In the genomic region with DNA sequence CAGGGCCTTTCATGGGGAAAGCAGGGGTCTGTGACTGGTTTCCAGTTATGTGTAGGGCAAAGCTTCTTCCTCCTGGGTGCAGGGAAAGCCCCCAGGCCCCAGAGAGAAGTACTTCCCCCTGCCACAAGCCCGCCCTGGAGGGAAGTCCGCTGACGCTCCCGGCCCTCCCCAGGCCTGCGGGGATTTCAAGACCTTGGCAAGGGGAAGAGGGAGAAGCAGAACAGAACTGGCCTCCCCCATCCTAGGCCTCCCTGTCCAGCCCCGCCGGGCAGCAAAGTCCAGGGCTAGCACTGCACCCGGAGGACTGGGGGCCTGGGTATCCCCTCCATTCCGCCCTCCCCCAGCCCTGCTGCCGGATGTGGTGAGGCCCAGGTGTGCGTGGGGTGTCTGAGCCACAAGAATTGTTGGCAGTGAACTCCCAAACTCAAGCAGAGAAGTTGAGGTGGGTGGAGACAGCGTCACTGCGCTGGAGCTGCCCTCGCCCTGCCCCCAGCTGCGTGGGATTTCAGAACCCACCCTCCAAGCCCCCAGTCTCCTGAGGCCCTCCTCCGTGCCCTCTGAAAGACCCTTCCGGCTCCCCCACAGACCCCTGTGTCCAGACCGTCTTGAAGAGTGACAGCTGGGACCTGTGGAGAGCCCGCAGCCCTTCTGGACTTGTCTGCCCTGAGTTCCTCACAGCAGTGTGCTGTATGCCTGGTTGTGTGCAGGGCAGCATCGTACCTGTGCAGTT, we compare ENCODE assay signal across 8 cellular contexts. TPM values are rescaled to one million over a fixed set of nuclear protein-coding genes. Genes with fewer than 3 reads are reported as not detected.
DNase-seq lines count a peak whose midpoint lies in the region; ATAC-seq and TF ChIP-seq lines count a peak whose summit lies in the region.

No MANE protein-coding gene starts in this region.

- TF ChIP-seq POLR2A in IMR-90 (IDR thresholded peaks at IDR 0.05; ENCODE audit: low read depth, low read length) = no peak
- no peak for TF ChIP-seq POLR2A in erythroblast (IDR thresholded peaks at IDR 0.05; ENCODE audit: low read length)
- no peak for TF ChIP-seq POLR2A in tibial nerve (IDR thresholded peaks at IDR 0.05)

- POLR2A ChIA-PET in IMR-90 (lab: Charles Lee; ENCODE audit: unreplicated experiment) = no interaction called here

- H3K36me3 ChIP-seq in BLaER1 treated with 17β-estradiol and CSF1 and Interleukin-3, amounts not matched to agents 10 nM and 100 nM = peaks cover 12 to 27% (median 24%) of the 10 kb centered on the region in 11 experiments; a peak in 20 of 22 replicates
- no peaks in the 10 kb centered on the region for H3K36me3 ChIP-seq in IMR-90 (ENCODE audit: control insufficient read depth, insufficient read depth, low read length)
- H3K36me3 ChIP-seq in tibial nerve = no peaks in the 10 kb centered on the region

- BruUV-seq in IMR-90 (replicated peaks; lab: Mats Ljungman, UMichigan) = no TSS peak

- peak; percentile 16 for DNase-seq in IMR-90
- DNase-seq in activated CD4-positive, alpha-beta T cell treated with anti-CD3 and anti-CD28 coated beads, Interleukin-2, amount 50 U/mL, for 48 hours = peak; percentile 92 to 95
- peak; percentile 36 to 41 for DNase-seq in erythroblast (lab: John Stamatoyannopoulos, UW)
- peak; percentile 68 for DNase-seq in sciatic nerve (ENCODE audit: low spot score)
- DNase-seq in tibial nerve (ENCODE audit: low spot score in 2 of 2) = no peak
- no peak for DNase-seq in progenitor cell of endocrine pancreas (ENCODE audit: low spot score, unreplicated experiment)

- no peak overlapping the region for H3K4ac ChIP-seq in IMR-90 (ENCODE audit: low read depth, low read length)

- H3K9me1 ChIP-seq in IMR-90 (ENCODE audit: insufficient read depth, low read length) = no peaks in the 10 kb centered on the region

- H2BK5ac ChIP-seq in IMR-90 (ENCODE audit: low read depth, low read length, poor library complexity, severe bottlenecking) = no peak overlapping the region

- H3K9me3 ChIP-seq in BLaER1 treated with 17β-estradiol and CSF1 and Interleukin-3, amounts not matched to agents 10 nM and 100 nM (replicated peaks in 1 of 11) = no peaks in the 10 kb centered on the region
- H3K9me3 ChIP-seq in IMR-90 (ENCODE audit: control insufficient read depth, insufficient read depth, low read length) (no peaks in the 10 kb centered on the region), tibial nerve (no peaks in the 10 kb centered on the region)

- H3K4me3 Mint-ChIP-seq in progenitor cell of endocrine pancreas (ENCODE audit: low read depth) = no peak overlapping the region

- no peak for TF ChIP-seq RAD21 in IMR-90 (IDR thresholded peaks at IDR 0.05; ENCODE audit: low read length)

- H3K27me3 Mint-ChIP-seq in progenitor cell of endocrine pancreas = peaks cover 45% of the 10 kb centered on the region

- in situ Hi-C loops in IMR-90 (cut with MboI; ENCODE audit: low sequenced_read_pairs) = no loop called here

- WGBS in IMR-90 (ENCODE audit: extremely low coverage in 2 of 2, insufficient read length in 1 of 2), 2 experiments = no CpG with 5 or more reads among the region's 20 CpGs
- 71 to 72% methylated on average over 16 to 20 of the region's 20 CpGs for WGBS in tibial nerve, 2 donors

- no peak overlapping the region for H3K18ac ChIP-seq in IMR-90 (ENCODE audit: low read depth, low read length)

- H3K14ac ChIP-seq in IMR-90 (replicated peaks; ENCODE audit: low read depth, low read length) = no peak overlapping the region

- H3K27ac ChIP-seq in BLaER1 treated with 17β-estradiol and CSF1 and Interleukin-3, amounts not matched to agents 10 nM and 100 nM = peak overlapping the region; percentile 85 to 94 (median 92)
- H3K27ac ChIP-seq in IMR-90 (ENCODE audit: insufficient read depth, low read length) (no peak overlapping the region), tibial nerve (peak overlapping the region in 2 of 4 donors; percentile 56 to 83)

- H2BK20ac ChIP-seq in IMR-90 (ENCODE audit: low read depth, low read length) = no peak overlapping the region

- TF ChIP-seq CTCF in IMR-90 (conservative IDR thresholded peaks at IDR 0.05; ENCODE audit: low read depth, low read length) = no peak
- TF ChIP-seq CTCF in tibial nerve (IDR thresholded peaks at IDR 0.05) = no peak
- TF ChIP-seq CTCF in progenitor cell of endocrine pancreas (IDR thresholded peaks at IDR 0.05; ENCODE audit: unreplicated experiment) = no peak

- H3K27ac Mint-ChIP-seq in progenitor cell of endocrine pancreas = no peak overlapping the region

- peak overlapping the region; percentile 81 to 98 (median 91) for H3K9ac ChIP-seq in BLaER1 treated with 17β-estradiol and CSF1 and Interleukin-3, amounts not matched to agents 10 nM and 100 nM
- no peak overlapping the region for H3K9ac ChIP-seq in IMR-90 (ENCODE audit: low read depth, low read length)

- H2AK9ac ChIP-seq in IMR-90 (replicated peaks; ENCODE audit: low read depth, low read length, poor library complexity) = peak overlapping the region; percentile 49

- no peak overlapping the region for H4K5ac ChIP-seq in IMR-90 (ENCODE audit: low read depth, low read length)

- H3K4me3 ChIP-seq in BLaER1 treated with 17β-estradiol and CSF1 and Interleukin-3, amounts not matched to agents 10 nM and 100 nM = peak overlapping the region; percentile 71 to 98 (median 86)
- H3K4me3 ChIP-seq in IMR-90 (ENCODE audit: insufficient read depth, low read depth, low read length) (no peak overlapping the region), tibial nerve (peak overlapping the region in 2 of 4 donors; percentile 14 to 69)

- H2BK120ac ChIP-seq in IMR-90 (ENCODE audit: low read depth, low read length) = no peak overlapping the region

- peaks cover 16 to 38% (median 29%) of the 10 kb centered on the region in 11 experiments; a peak in 21 of 22 replicates for H4K20me1 ChIP-seq in BLaER1 treated with 17β-estradiol and CSF1 and Interleukin-3, amounts not matched to agents 10 nM and 100 nM
- no peaks in the 10 kb centered on the region; the same call in 1 of the 2 replicates for H4K20me1 ChIP-seq in IMR-90 (ENCODE audit: insufficient read depth, low read length)

- H3K56ac ChIP-seq in IMR-90 (ENCODE audit: extremely low read depth, insufficient read depth, low read length) = no peak overlapping the region

- intact Hi-C loops in IMR-90 (cut with micrococcal nuclease) (loop anchor here (5.0 kb wide), 1 partner anchor 61 kb away; the partner anchor contains the start of gene STARD7), sciatic nerve (cut with DNase I) (no loop called here)

- H3K79me1 ChIP-seq in IMR-90 (ENCODE audit: low read depth in 1 of 2, low read length in 2 of 2) = peaks cover 0 to 4% of the 10 kb centered on the region in 2 experiments; a peak in 1 of 4 replicates

- peak overlapping the region; percentile 81 to 99 (median 98) for H3K4me2 ChIP-seq in BLaER1 treated with 17β-estradiol and CSF1 and Interleukin-3, amounts not matched to agents 10 nM and 100 nM
- no peak overlapping the region for H3K4me2 ChIP-seq in IMR-90 (ENCODE audit: low read depth, low read length)

- peaks cover 3% of the 10 kb centered on the region for H3K4me1 Mint-ChIP-seq in progenitor cell of endocrine pancreas (ENCODE audit: low read depth)

- peak overlapping the region; percentile 63 for H2AFZ ChIP-seq in IMR-90 (replicated peaks; ENCODE audit: low read length, poor library complexity)

- H3K9me3 Mint-ChIP-seq in progenitor cell of endocrine pancreas (ENCODE audit: low read depth) = no peaks in the 10 kb centered on the region

- H4K91ac ChIP-seq in IMR-90 (ENCODE audit: insufficient read depth, low read depth, low read length) = no peak overlapping the region

- H2BK15ac ChIP-seq in IMR-90 (ENCODE audit: low read depth, low read length) = no peak overlapping the region

- CTCF ChIA-PET in IMR-90 (lab: Yijun Ruan, JAX) = no interaction called here

- H2AK5ac ChIP-seq in IMR-90 (ENCODE audit: low read depth, low read length) = no peak overlapping the region

- H4K8ac ChIP-seq in IMR-90 (ENCODE audit: low read depth in 2 of 2, low read length in 2 of 2) = no peak overlapping the region

- dilution Hi-C loops in IMR-90 (cut with HindIII; ENCODE audit: low sequenced_read_pairs, unreplicated experiment) = no loop called here

- no peak overlapping the region for H3K23ac ChIP-seq in IMR-90 (ENCODE audit: low read depth, low read length)

- peaks cover 77 to 95% (median 88%) of the 10 kb centered on the region in 10 experiments for H3K4me1 ChIP-seq in BLaER1 treated with 17β-estradiol and CSF1 and Interleukin-3, amounts not matched to agents 10 nM and 100 nM
- H3K4me1 ChIP-seq in IMR-90 (ENCODE audit: control insufficient read depth, insufficient read depth, low read length) = peaks cover 5% of the 10 kb centered on the region; the same call in 1 of the 2 replicates
- H3K4me1 ChIP-seq in tibial nerve = peaks cover 0 to 32% (median 15%) of the 10 kb centered on the region in 4 donors

- ATAC-seq in GM19452 (IDR thresholded peaks at IDR 0.05; ENCODE audit: unreplicated experiment) (peak; percentile 33), IMR-90 (ENCODE audit: low read depth) (no peak), sciatic nerve (peak; percentile 57)

- H3K36me3 Mint-ChIP-seq in progenitor cell of endocrine pancreas (ENCODE audit: insufficient read depth) = no peaks in the 10 kb centered on the region

- TF ChIP-seq EP300 in tibial nerve (IDR thresholded peaks at IDR 0.05) = no peak

- H3K27me3 ChIP-seq in BLaER1 treated with 17β-estradiol and CSF1 and Interleukin-3, amounts not matched to agents 10 nM and 100 nM = no peaks in the 10 kb centered on the region
- H3K27me3 ChIP-seq in IMR-90 (ENCODE audit: control insufficient read depth, insufficient read depth, low read length) (no peaks in the 10 kb centered on the region), tibial nerve (peaks cover 0 to 13% of the 10 kb centered on the region in 2 donors)

TF ChIP-seq in IMR-90, 13 proteins besides CTCF, POLR2A, EP300 and RAD21 (continues in another document):
- no peak for TF ChIP-seq RFX5 (IDR thresholded peaks at IDR 0.05; ENCODE audit: low read depth, low read length)

RNA-seq across cellular contexts. Expression of gene DUSP2, which starts 1.1 kb away (rescaled TPM):
- 1.8 and 2.5 TPM in 2 replicates for total RNA-seq in IMR-90 (2012; rRNA removed)
- 3.8 and 4.8 TPM in 2 replicates for polyA plus RNA-seq in IMR-90 (2012; rRNA removed)
- polyA plus RNA-seq in IMR-90 (2012; cell fraction: cytosol; rRNA removed) = 2.9 and 15.4 TPM in 2 replicates
- 61.4 and 76.2 TPM in 2 replicates for polyA plus RNA-seq in IMR-90 (2012; cell fraction: nucleus; rRNA removed; ENCODE audit: low replicate concordance)
- total RNA-seq in sciatic nerve = 7.3 TPM
- 10 to 100 TPM; 14.0 to 21.1 (median 15.6) TPM for total RNA-seq in tibial nerve
- 0.64 and 0.93 TPM in 2 replicates for total RNA-seq in progenitor cell of endocrine pancreas

RNA-seq across cellular contexts. Expression of gene ASTL, which starts 8.0 kb away (rescaled TPM):
- total RNA-seq in IMR-90 (2012; rRNA removed) = not detected in 2 replicates
- not detected in 2 replicates for polyA plus RNA-seq in IMR-90 (2012; rRNA removed)
- polyA plus RNA-seq in IMR-90 (2012; cell fraction: cytosol; rRNA removed) = 0.04 TPM in 1 of 2 replicates, not detected in the other
- 0.25 and 0.48 TPM in 2 replicates for polyA plus RNA-seq in IMR-90 (2012; cell fraction: nucleus; rRNA removed; ENCODE audit: low replicate concordance)
- 0.31 TPM for total RNA-seq in sciatic nerve
- under 1 TPM in 1 of 4 donors, not detected in 3; 0.60 TPM for total RNA-seq in tibial nerve
- 0.29 TPM in 1 of 2 replicates, not detected in the other for total RNA-seq in progenitor cell of endocrine pancreas

RNA-seq across cellular contexts. Expression of gene ADRA2B, which starts 29.9 kb away (rescaled TPM):
- total RNA-seq in IMR-90 (2012; rRNA removed) = not detected in 2 replicates
- polyA plus RNA-seq in IMR-90 (2012; rRNA removed) = not detected in 2 replicates
- not detected in 2 replicates for polyA plus RNA-seq in IMR-90 (2012; cell fraction: cytosol; rRNA removed)
- polyA plus RNA-seq in IMR-90 (2012; cell fraction: nucleus; rRNA removed; ENCODE audit: low replicate concordance) = 0.17 and 0.40 TPM in 2 replicates
- total RNA-seq in sciatic nerve = 3.2 TPM
- 1 to 10 TPM; 2.1 to 5.0 (median 4.7) TPM for total RNA-seq in tibial nerve
- 0.69 and 0.91 TPM in 2 replicates for total RNA-seq in progenitor cell of endocrine pancreas

Comparison
In these comparisons a context has a peak if more than half of its experiments do, and no peak if none do; other contexts are left out.
1. DNase-seq: peak in IMR-90 (single experiment), activated CD4-positive, alpha-beta T cell treated with anti-CD3 and anti-CD28 coated beads, Interleukin-2, amount 50 U/mL, for 48 hours (2 of 2), erythroblast (2 of 2) and sciatic nerve (single experiment); none in tibial nerve (0 of 2) and progenitor cell of endocrine pancreas (single experiment).